Comparison of ENCODE assay signal across 16 cellular contexts in the genomic region with DNA sequence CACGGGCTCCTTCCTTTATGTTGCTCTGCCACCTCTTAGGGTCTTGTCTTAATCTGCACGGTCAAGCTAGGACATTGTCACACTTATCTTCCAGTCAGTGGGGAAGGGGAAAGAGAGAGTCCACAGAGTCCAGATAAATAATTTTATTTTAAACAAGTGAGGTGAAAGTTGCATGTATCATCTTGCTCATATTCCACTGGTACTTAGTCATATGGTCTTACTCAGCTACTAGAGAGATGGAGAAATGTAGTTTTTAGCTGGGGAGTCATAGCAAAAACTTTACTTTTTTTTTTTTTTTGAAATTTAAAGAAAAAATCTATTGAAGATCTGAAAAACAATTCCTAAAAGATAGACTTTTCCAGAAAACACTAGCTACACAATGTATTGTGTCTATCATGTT. TPM values are rescaled to one million over a fixed set of nuclear protein-coding genes. Genes with fewer than 3 reads are reported as not detected.
DNase-seq lines count a peak whose midpoint lies in the region; ATAC-seq, FAIRE-seq and TF ChIP-seq lines count a peak whose summit lies in the region.
"Had no signal": no experiment of that assay in that cellular context is flagged by ENCODE, and none has a peak within 500 bp of the region (broad histone marks: within the 10 kb centered on the region; RNA-seq: fewer than 3 reads in every experiment).

No MANE protein-coding gene starts in this region.

- H3K4me3 ChIP-seq in SK-N-SH (ENCODE audit: low read depth in 2 of 2, low read length in 1 of 2): no peak overlapping the region
- H3K4me3 ChIP-seq in GM23248: no peak overlapping the region
- no peak overlapping the region for H3K4me3 ChIP-seq in K562
- H3K4me3 ChIP-seq: hepatocyte, psoas muscle, upper lobe of left lung had no signal

- H3K27me3 ChIP-seq in SK-N-SH (ENCODE audit: insufficient read depth) (no peaks in the 10 kb centered on the region), GM23248 (replicated peaks; ENCODE audit: insufficient read depth) (no peaks in the 10 kb centered on the region), K562 (ENCODE audit: control insufficient read depth in 2 of 2, insufficient read depth in 2 of 2, low read length in 2 of 2) (no peaks in the 10 kb centered on the region)
- H3K27me3 ChIP-seq: hepatocyte, upper lobe of left lung had no signal

- no peaks in the 10 kb centered on the region for H3K27me3 Mint-ChIP-seq in naive thymus-derived CD8-positive, alpha-beta T cell

- H4K20me1 ChIP-seq in SK-N-SH (ENCODE audit: insufficient read depth) (no peaks in the 10 kb centered on the region), GM23248 (ENCODE audit: insufficient read depth) (no peaks in the 10 kb centered on the region), K562 (replicated peaks; ENCODE audit: control insufficient read depth, insufficient read depth, low read length) (no peaks in the 10 kb centered on the region)

- peaks cover 22 to 73% (median 41%) of the 10 kb centered on the region in 3 donors for H3K36me3 Mint-ChIP-seq in naive thymus-derived CD8-positive, alpha-beta T cell

- no peak for TF ChIP-seq CTCF in SK-N-SH (IDR thresholded peaks at IDR 0.05)
- TF ChIP-seq CTCF in K562 (IDR thresholded peaks at IDR 0.05 in 2 of 3, conservative IDR thresholded peaks at IDR 0.05 in 1 of 3; ENCODE audit: insufficient read depth in 2 of 3, low read depth in 1 of 3, low read length in 3 of 3): no peak

- TF ChIP-seq EP300 in SK-N-SH (IDR thresholded peaks at IDR 0.05; ENCODE audit: borderline replicate concordance in 1 of 2, low read depth in 1 of 2, low read length in 1 of 2) (no peak), K562 (IDR thresholded peaks at IDR 0.05; ENCODE audit: low read length) (no peak)

- CTCF ChIA-PET in SK-N-SH (lab: Yijun Ruan, JAX) (interaction anchor here (0.7 kb wide), 1 partner anchor 105 kb away, joined by 3 read pairs; no protein-coding TSS in a partner anchor), K562 (lab: Yijun Ruan, JAX; ENCODE audit: low intra/inter-chr PET ratio) (no interaction called here)

- H3K4me1 ChIP-seq in SK-N-SH (ENCODE audit: control insufficient read depth in 1 of 2, insufficient read depth in 2 of 2, low read depth in 1 of 2, low read length in 1 of 2): peaks cover 0 to 10% of the 10 kb centered on the region in 2 experiments; a peak in 2 of 4 replicates
- 0 out of 2 replicates have a peak, but pooled peaks cover 12% of the 10 kb centered on the region for H3K4me1 ChIP-seq in GM23248 (ENCODE audit: insufficient read depth)
- H3K4me1 ChIP-seq in K562 (replicated peaks in 1 of 2; ENCODE audit: control insufficient read depth in 2 of 2, insufficient read depth in 2 of 2, low read length in 2 of 2): peaks cover 0 to 29% of the 10 kb centered on the region in 2 experiments; a peak in 3 of 5 replicates
- H3K4me1 ChIP-seq: psoas muscle had no signal

- 76% methylated on average over 2 of the region's 2 CpGs for WGBS in SK-N-SH (ENCODE audit: low lambda C conversion rate)
- WGBS in GM23248 (ENCODE audit: low coverage in 1 of 2, low lambda C conversion rate in 2 of 2, missing lambda C conversion rate in 2 of 2), 2 experiments: 80% methylated on average over 2 of the region's 2 CpGs
- WGBS in K562 (ENCODE audit: insufficient coverage, low coverage, missing lambda C conversion rate): 24% methylated on average over 2 of the region's 2 CpGs

- no peak overlapping the region for H3K27ac ChIP-seq in SK-N-SH (ENCODE audit: low read depth in 2 of 2, low read length in 1 of 2)
- H3K27ac ChIP-seq in GM23248: no peak overlapping the region
- H3K27ac ChIP-seq in K562 (ENCODE audit: extremely low read depth, low read depth, low read length): peak overlapping the region; percentile 28; the same call in 1 of the 3 replicates
- H3K27ac ChIP-seq: hepatocyte, psoas muscle had no signal

- peaks cover 0 to 24% (median 7%) of the 10 kb centered on the region in 9 donors for H3K9me3 Mint-ChIP-seq in naive thymus-derived CD8-positive, alpha-beta T cell

- no peaks in the 10 kb centered on the region for H3F3A ChIP-seq in SK-N-SH (replicated peaks; ENCODE audit: insufficient read depth)
- H3F3A ChIP-seq in GM23248 (ENCODE audit: insufficient read depth): peaks cover 13% of the 10 kb centered on the region

- H3K36me3 ChIP-seq in SK-N-SH (replicated peaks in 1 of 2; ENCODE audit: control insufficient read depth in 1 of 2, insufficient read depth in 2 of 2, low read length in 1 of 2): no peaks in the 10 kb centered on the region
- no peaks in the 10 kb centered on the region for H3K36me3 ChIP-seq in GM23248 (ENCODE audit: low read depth)
- H3K36me3 ChIP-seq in K562 (ENCODE audit: control insufficient read depth, insufficient read depth, low read length): peaks cover 15% of the 10 kb centered on the region; the same call in 1 of the 3 replicates
- H3K36me3 ChIP-seq: upper lobe of left lung had no signal

- BruUV-seq in K562 (replicated peaks; lab: Mats Ljungman, UMichigan): no TSS peak

- H3K9me2 ChIP-seq in SK-N-SH: no peaks in the 10 kb centered on the region
- H3K9me2 ChIP-seq in GM23248 (ENCODE audit: insufficient read depth): no peaks in the 10 kb centered on the region

- H3K79me2 ChIP-seq in SK-N-SH (ENCODE audit: insufficient read depth) (no peaks in the 10 kb centered on the region), GM23248 (ENCODE audit: insufficient read depth) (no peaks in the 10 kb centered on the region), K562 (ENCODE audit: control insufficient read depth, insufficient read depth, low read length) (peaks cover 36% of the 10 kb centered on the region)

- POLR2A ChIA-PET in SK-N-SH (lab: Yijun Ruan, JAX): no interaction called here
- POLR2A ChIA-PET in K562 (lab: Yijun Ruan, JAX): interaction anchor here (1.0 kb wide), 1 partner anchor 16 kb away, joined by 3 read pairs; no protein-coding TSS in a partner anchor
- POLR2A ChIA-PET in naive thymus-derived CD8-positive, alpha-beta T cell (lab: Charles Lee): interaction anchor here (0.7 kb wide), 1 partner anchor 55 kb away, joined by 4 read pairs; no protein-coding TSS in a partner anchor

- no peaks in the 10 kb centered on the region for H3K9me3 ChIP-seq in SK-N-SH
- H3K9me3 ChIP-seq in GM23248 (ENCODE audit: low read depth): no peaks in the 10 kb centered on the region
- no peaks in the 10 kb centered on the region for H3K9me3 ChIP-seq in K562 (replicated peaks; ENCODE audit: control insufficient read depth, insufficient read depth, low read depth, low read length)
- H3K9me3 ChIP-seq: psoas muscle, upper lobe of left lung had no signal

- TF ChIP-seq RAD21 in SK-N-SH (IDR thresholded peaks at IDR 0.05; ENCODE audit: low read length): no peak
- TF ChIP-seq RAD21 in K562 (CRISPR knock-in tag; conservative IDR thresholded peaks at IDR 0.05 in 1 of 2, IDR thresholded peaks at IDR 0.05 in 1 of 2): no peak

- no peak overlapping the region for H3K4me2 ChIP-seq in SK-N-SH
- no peak overlapping the region for H3K4me2 ChIP-seq in GM23248 (ENCODE audit: unreplicated experiment)
- H3K4me2 ChIP-seq in K562 (ENCODE audit: insufficient read depth, low read length): no peak overlapping the region
- H3K4me2 ChIP-seq: hepatocyte had no signal

- peak overlapping the region in 2 of 10 donors; percentile 29 to 40 for H3K4me3 Mint-ChIP-seq in naive thymus-derived CD8-positive, alpha-beta T cell

- ATAC-seq in SK-N-SH treated with all-trans-retinoic acid at 6 μM for 48 hours: no peak
- ATAC-seq in K562: no peak
- no peak for ATAC-seq in naive thymus-derived CD8-positive, alpha-beta T cell
- ATAC-seq in GM21515 (IDR thresholded peaks at IDR 0.05; ENCODE audit: unreplicated experiment): no peak
- ATAC-seq: PC-3, psoas muscle had no signal

- H3K9me1 ChIP-seq in K562 (ENCODE audit: control insufficient read depth, insufficient read depth, low read length): no peaks in the 10 kb centered on the region

- H2AFZ ChIP-seq in SK-N-SH (ENCODE audit: low read depth) (no peak overlapping the region), GM23248 (no peak overlapping the region), K562 (ENCODE audit: low read depth, low read length) (no peak overlapping the region)
- H2AFZ ChIP-seq: hepatocyte had no signal

- peak overlapping the region; percentile 11 to 86 (median 64) for H3K27ac Mint-ChIP-seq in naive thymus-derived CD8-positive, alpha-beta T cell

- DNase-seq in SK-N-SH: no peak
- peak; percentile 75 for DNase-seq in GM23248
- no peak for DNase-seq in K562 (ENCODE audit: extremely low read depth in 1 of 4, low spot score in 3 of 4)
- no peak for DNase-seq in naive thymus-derived CD8-positive, alpha-beta T cell
- no peak for DNase-seq in stimulated activated CD4-positive, alpha-beta T cell treated with anti-CD3 and anti-CD28 coated beads, Interleukin-2, amount 100 ng/mL, for 24 hours
- no peak for DNase-seq in superior temporal gyrus (ENCODE audit: extremely low spot score)
- DNase-seq: 8988T; activated CD4-positive, alpha-beta T cell treated with anti-CD3 and anti-CD28 coated beads for 4 hours; NCI-H526; PC-3; psoas muscle; upper lobe of left lung had no signal

- no peak for FAIRE-seq in K562 (lab: Jason Lieb, UNC)

- no peak for TF ChIP-seq POLR2A in K562 (conservative IDR thresholded peaks at IDR 0.05)

- intact Hi-C loops in K562 (cut with micrococcal nuclease): no loop called here

- peaks cover 23 to 67% (median 61%) of the 10 kb centered on the region in 4 donors for H3K4me1 Mint-ChIP-seq in naive thymus-derived CD8-positive, alpha-beta T cell

- H3K9ac ChIP-seq in SK-N-SH (no peak overlapping the region), GM23248 (no peak overlapping the region), K562 (ENCODE audit: insufficient read depth in 1 of 2, low read depth in 2 of 2, low read length in 2 of 2) (no peak overlapping the region)

- in situ Hi-C loops in GM23248 (cut with MboI): no loop called here
- in situ Hi-C loops in K562 (cut with MboI): no loop called here

RNA-seq across cellular contexts. Expression of a gene that starts 29.0 kb away (rescaled TPM):
- polyA plus RNA-seq in SK-N-SH (2012; rRNA removed) (0.26 and 0.50 TPM in 2 replicates), GM23248 (2016; fragmentation: Nextera tagmentation; extraction: Ambion mirVana) (not detected in 2 replicates), K562 (2011; rRNA removed) (7.9 and 11.4 TPM in 2 replicates), K562 (2014; fragmentation: Illumina TruSeq; extraction: Trizol) (9.9 and 13.7 TPM in 2 replicates), K562 (2014; fragmentation: Nextera tagmentation; extraction: Ambion mirVana) (1 to 10 TPM; 2.3 to 2.9 TPM), K562 (2014; rRNA removed) (7.5 and 7.8 TPM in 2 replicates)
- 0.62 and 0.67 TPM in 2 replicates for polyA plus RNA-seq in SK-N-SH (2012; cell fraction: cytosol; rRNA removed)
- 0.53 and 0.63 TPM in 2 replicates for polyA plus RNA-seq in SK-N-SH (2012; cell fraction: nucleus; rRNA removed)
- not detected in 2 replicates for total RNA-seq in GM23248 (2014; rRNA removed; shearing (Covaris generic))
- total RNA-seq in K562 (2011; cell fraction: chromatin; rRNA removed; ENCODE audit: low replicate concordance): 21.1 and 47.2 TPM in 2 replicates
- 12.0 and 15.7 TPM in 2 replicates for total RNA-seq in K562 (2011; cell fraction: nucleolus; rRNA removed)
- 24.6 and 34.8 TPM in 2 replicates for total RNA-seq in K562 (2011; cell fraction: nucleoplasm; rRNA removed)
- total RNA-seq in K562 (2014; rRNA removed) (12.2 and 13.8 TPM in 2 replicates), K562 (2014; rRNA removed; fragmentation: Illumina TruSeq; extraction: Trizol) (16.3 and 17.0 TPM in 2 replicates), K562 (2015; rRNA removed; fragmentation: Illumina TruSeq; extraction: Trizol) (20.9 and 22.5 TPM in 2 replicates), K562 (2021) (15.1 and 15.8 TPM in 2 replicates)
- polyA plus RNA-seq in K562 (2011; cell fraction: cytosol; rRNA removed): 3.5 and 6.3 TPM in 2 replicates
- 17.5 and 17.6 TPM in 2 replicates for polyA plus RNA-seq in K562 (2011; cell fraction: nucleus; rRNA removed)
- polyA plus RNA-seq in K562 (2012): 9.8 and 10.0 TPM in 2 replicates
- polyA minus RNA-seq in K562 (2011; rRNA and poly(A)+ RNA removed): 21.1 and 26.2 TPM in 2 replicates
- 7.8 and 12.7 TPM in 2 replicates for polyA minus RNA-seq in K562 (2011; cell fraction: cytosol; rRNA and poly(A)+ RNA removed)
- polyA minus RNA-seq in K562 (2011; cell fraction: nucleus; rRNA and poly(A)+ RNA removed): 31.1 and 33.1 TPM in 2 replicates
- total RNA-seq in naive thymus-derived CD8-positive, alpha-beta T cell: 100 to 1,000 TPM; 228 to 240 TPM
- polyA plus RNA-seq in naive thymus-derived CD8-positive, alpha-beta T cell: 100 to 1,000 TPM in 1 of 3 donors, 10 to 100 TPM in 2; 59.2 to 127 (median 74.8) TPM
- total RNA-seq: LHCN-M2 had no signal
